Comparison of ENCODE assay signal across 24 cellular contexts in the genomic region with DNA sequence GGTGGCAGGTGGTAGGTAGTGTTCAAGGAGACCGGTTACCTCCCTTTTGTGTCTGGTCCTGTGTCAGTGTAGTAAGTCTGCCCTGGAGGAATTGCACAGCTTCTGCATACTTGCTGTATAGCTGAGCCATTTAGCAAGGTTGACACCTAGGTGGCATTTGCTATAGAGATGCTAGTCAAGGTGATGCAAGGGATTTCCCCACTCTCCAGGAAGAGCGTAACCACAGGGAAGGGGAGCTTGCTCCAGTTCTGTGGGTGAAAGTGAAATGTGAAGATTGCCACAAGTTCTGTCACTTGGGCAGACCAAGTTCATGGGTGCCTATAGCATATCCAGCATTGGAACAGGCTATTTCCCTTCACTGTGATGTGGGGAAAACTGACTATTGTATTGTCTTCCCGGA. TPM values are rescaled to one million over a fixed set of nuclear protein-coding genes. Genes with fewer than 3 reads are reported as not detected.
"Had no signal": no experiment of that assay in that cellular context is flagged by ENCODE, and none has a peak within 500 bp of the region (broad histone marks: within the 10 kb centered on the region; RNA-seq: fewer than 3 reads in every experiment).

No MANE protein-coding gene starts in this region.

- H3K27me3 ChIP-seq: ascending aorta, colonic mucosa, ovary, tibial artery had no signal

- H3K27ac Mint-ChIP-seq: activated T-helper 1 cell treated with anti-CD3 and anti-CD28 coated beads, Interleukin-12 subunit alpha, Interleukin-12 subunit beta, Interleukin-2, Interleukin-4 antibody, amounts not matched to agents 30 ng/mL and 10 ng/mL and 1 ng/mL, durations not matched to agents 14 hours and 24 hours and 36 hours; endodermal cell; naive thymus-derived CD8-positive, alpha-beta T cell had no signal

- H3K36me3 ChIP-seq: colonic mucosa, ovary had no signal

- ATAC-seq: left cardiac atrium; naive thymus-derived CD8-positive, alpha-beta T cell; sciatic nerve had no signal

- H3K4me3 ChIP-seq: ascending aorta, colonic mucosa, ovary, smooth muscle cell, tibial artery had no signal

- DNase-seq: activated CD8-positive, alpha-beta memory T cell treated with anti-CD3 and anti-CD28 coated beads, Interleukin-2, amount 50 U/mL, for 4 hours; colonic mucosa; endodermal cell; foreskin fibroblast; hippocampal formation; left cardiac atrium; naive thymus-derived CD8-positive, alpha-beta T cell; ovary; stimulated activated CD4-positive, alpha-beta T cell treated with anti-CD3 and anti-CD28 coated beads, Interleukin-4, amount 100 ng/mL, for 4 hours; stimulated activated naive CD4-positive, alpha-beta T cell; substantia nigra; T1000; tibial artery had no signal

- H3K4me1 ChIP-seq: ascending aorta, colonic mucosa, tibial artery had no signal

- H3K27me3 Mint-ChIP-seq: central memory CD8-positive, alpha-beta T cell; naive thymus-derived CD8-positive, alpha-beta T cell had no signal

- H3K9me3 ChIP-seq: ascending aorta, colonic mucosa, ovary, tibial artery had no signal

- H3K4me3 Mint-ChIP-seq: activated T-helper 1 cell treated with anti-CD3 and anti-CD28 coated beads, Interleukin-12 subunit alpha, Interleukin-12 subunit beta, Interleukin-2, Interleukin-4 antibody, amounts not matched to agents 30 ng/mL and 10 ng/mL and 1 ng/mL, durations not matched to agents 14 hours and 24 hours and 36 hours; central memory CD8-positive, alpha-beta T cell; endodermal cell; naive thymus-derived CD8-positive, alpha-beta T cell had no signal

- H3K9me3 Mint-ChIP-seq: activated T-helper 1 cell treated with anti-CD3 and anti-CD28 coated beads, Interleukin-12 subunit alpha, Interleukin-12 subunit beta, Interleukin-2, Interleukin-4 antibody, amounts not matched to agents 30 ng/mL and 10 ng/mL and 1 ng/mL, durations not matched to agents 14 hours and 24 hours and 36 hours; central memory CD8-positive, alpha-beta T cell; endodermal cell; naive thymus-derived CD8-positive, alpha-beta T cell had no signal

- H3K4me1 Mint-ChIP-seq: central memory CD8-positive, alpha-beta T cell; endodermal cell had no signal

- H3K27ac ChIP-seq: ascending aorta, colonic mucosa, epithelial cell of prostate, ovary, tibial artery had no signal

RNA-seq across cellular contexts. Expression of a gene that starts 28.1 kb away (rescaled TPM):
- total RNA-seq: activated T-helper 1 cell treated with anti-CD3 and anti-CD28 coated beads, Interleukin-12 subunit alpha, Interleukin-12 subunit beta, Interleukin-2, Interleukin-4 antibody, amounts not matched to agents 30 ng/mL and 10 ng/mL and 1 ng/mL, durations not matched to agents 14 hours and 24 hours and 36 hours; ascending aorta; endodermal cell; left cardiac atrium; lower leg skin; mesenteric fat pad; naive thymus-derived CD8-positive, alpha-beta T cell; sciatic nerve; smooth muscle cell; T-helper 1 cell treated with Interleukin-12 subunit alpha and Interleukin-12 subunit beta and Interleukin-4 antibody, amounts not matched to agents 30 ng/mL and 1 ng/mL, for 36 hours; urinary bladder had no signal
- polyA plus RNA-seq: adipose tissue; naive thymus-derived CD8-positive, alpha-beta T cell; smooth muscle cell; urinary bladder had no signal
